ENCODE assay signal across 8 cellular contexts in the genomic region with DNA sequence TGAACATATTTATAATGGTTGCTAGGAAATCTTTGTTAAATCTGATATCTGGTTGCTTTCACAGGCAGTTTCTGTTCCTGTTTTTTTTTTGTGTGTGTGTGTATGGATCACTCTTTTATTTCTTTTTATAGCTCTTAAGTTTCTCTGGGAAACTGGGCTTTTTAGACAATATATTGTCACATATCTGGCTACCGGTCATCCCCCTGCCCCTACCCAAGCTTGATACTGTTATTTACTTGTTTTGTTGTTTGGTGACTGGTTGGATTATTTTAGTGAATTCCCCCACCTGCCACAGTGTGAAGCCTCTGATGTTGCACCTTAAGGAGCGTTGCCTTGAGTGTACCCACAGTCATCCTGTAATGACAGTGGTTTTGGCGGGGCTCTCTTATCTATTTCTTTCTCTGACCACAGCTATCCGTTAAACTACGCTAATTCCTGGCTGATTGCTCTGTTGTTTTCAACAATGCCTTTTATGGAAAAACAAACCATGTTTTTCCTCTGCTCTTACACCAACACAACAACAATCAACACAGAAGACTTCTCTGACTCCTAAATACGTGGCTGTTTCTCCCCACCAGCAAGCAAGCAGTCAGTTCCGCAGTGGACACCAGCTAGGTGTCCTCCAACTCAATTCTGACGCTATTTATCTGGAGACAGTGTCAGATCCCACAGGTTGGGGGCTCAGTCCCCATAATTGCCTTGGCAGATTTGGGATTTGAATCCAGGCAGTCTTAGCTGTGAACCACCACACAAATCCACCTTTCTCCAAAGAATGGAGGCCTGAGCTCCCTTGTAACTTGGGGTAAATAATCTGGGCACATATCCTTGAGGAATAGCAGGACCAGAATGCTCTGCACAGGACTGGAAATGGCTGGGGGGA. TPM values are rescaled to one million over a fixed set of nuclear protein-coding genes. Genes with fewer than 3 reads are reported as not detected.
A peak's percentile ranks its signal among the peaks of the same experiment; 100 is the strongest.
DNase-seq lines count a peak whose midpoint lies in the region; ATAC-seq and TF ChIP-seq lines count a peak whose summit lies in the region.

No MANE protein-coding gene starts in this region.

- no peak for TF ChIP-seq POLR2A in body of pancreas (IDR thresholded peaks at IDR 0.05)

- peaks cover 23% of the 10 kb centered on the region for H3K4me1 ChIP-seq in body of pancreas

- TF ChIP-seq CTCF in body of pancreas (IDR thresholded peaks at IDR 0.05) = no peak

- H3K36me3 ChIP-seq in body of pancreas (replicated peaks in 1 of 2; ENCODE audit: insufficient read depth in 1 of 2, low read depth in 2 of 2) = no peaks in the 10 kb centered on the region

- intact Hi-C loops in activated naive CD4-positive, alpha-beta T cell treated with anti-CD3 and anti-CD28 coated beads for 36 hours (cut with micrococcal nuclease) = loop anchor here (5.0 kb wide), 1 partner anchor 313 kb away; no protein-coding TSS in a partner anchor
- intact Hi-C loops in body of pancreas (cut with DNase I) = no loop called here

- 72 to 86% methylated on average over 8 of the region's 8 CpGs for WGBS in body of pancreas, 2 donors

- CTCF ChIA-PET in activated naive CD4-positive, alpha-beta T cell treated with anti-CD3 and anti-CD28 coated beads for 36 hours (lab: Charles Lee) = interaction anchor here (0.9 to 9.1 kb wide), 9 partner anchors 11 to 348 kb away, joined by 3 to 68 read pairs (median 4); partner anchors contain the start of gene GNLY

- H3K4me1 Mint-ChIP-seq in activated naive CD4-positive, alpha-beta T cell treated with anti-CD3 and anti-CD28 coated beads, Interleukin-2, amount 50 U/mL, for 24 hours = peaks cover 30% of the 10 kb centered on the region
- peaks cover 18% of the 10 kb centered on the region for H3K4me1 Mint-ChIP-seq in activated naive CD4-positive, alpha-beta T cell treated with anti-CD3 and anti-CD28 coated beads for 36 hours (ENCODE audit: low read depth)
- peaks cover 51% of the 10 kb centered on the region for H3K4me1 Mint-ChIP-seq in stimulated activated effector memory CD8-positive, alpha-beta T cell treated with anti-CD3 and anti-CD28 coated beads, Interleukin-12 subunit alpha, Interleukin-12 subunit beta, amount 100 ng/mL, for 72 hours

- DNase-seq in activated naive CD4-positive, alpha-beta T cell treated with anti-CD3 and anti-CD28 coated beads for 36 hours = no peak
- DNase-seq in Jurkat, Clone E6-1 (ENCODE audit: low read depth, low spot score) = peak; percentile 42
- no peak for DNase-seq in body of pancreas
- DNase-seq in stimulated activated effector memory CD8-positive, alpha-beta T cell treated with anti-CD3 and anti-CD28 coated beads, Interleukin-12 subunit alpha, Interleukin-12 subunit beta, amount 100 ng/mL, for 72 hours (ENCODE audit: low spot score in 2 of 2) = no peak
- DNase-seq in HT-29 (ENCODE audit: low spot score) = no peak
- DNase-seq in NCI-H1048 (lab: John Stamatoyannopoulos, UW) = no peak
- no peak for DNase-seq in epidermal melanocyte (ENCODE audit: insufficient read length, low spot score)

- no peak overlapping the region for H3K4me3 ChIP-seq in Jurkat, Clone E6-1 (ENCODE audit: low read length)
- H3K4me3 ChIP-seq in body of pancreas = no peak overlapping the region

- H3K9me3 Mint-ChIP-seq in activated naive CD4-positive, alpha-beta T cell treated with anti-CD3 and anti-CD28 coated beads, Interleukin-2, amount 50 U/mL, for 24 hours = no peaks in the 10 kb centered on the region
- no peaks in the 10 kb centered on the region for H3K9me3 Mint-ChIP-seq in activated naive CD4-positive, alpha-beta T cell treated with anti-CD3 and anti-CD28 coated beads for 36 hours
- no peaks in the 10 kb centered on the region for H3K9me3 Mint-ChIP-seq in stimulated activated effector memory CD8-positive, alpha-beta T cell treated with anti-CD3 and anti-CD28 coated beads, Interleukin-12 subunit alpha, Interleukin-12 subunit beta, amount 100 ng/mL, for 72 hours

- H3K4me3 Mint-ChIP-seq in activated naive CD4-positive, alpha-beta T cell treated with anti-CD3 and anti-CD28 coated beads, Interleukin-2, amount 50 U/mL, for 24 hours = no peak overlapping the region
- H3K4me3 Mint-ChIP-seq in activated naive CD4-positive, alpha-beta T cell treated with anti-CD3 and anti-CD28 coated beads for 36 hours = no peak overlapping the region
- peak overlapping the region; percentile 47 for H3K4me3 Mint-ChIP-seq in stimulated activated effector memory CD8-positive, alpha-beta T cell treated with anti-CD3 and anti-CD28 coated beads, Interleukin-12 subunit alpha, Interleukin-12 subunit beta, amount 100 ng/mL, for 72 hours

- H3K27ac Mint-ChIP-seq in activated naive CD4-positive, alpha-beta T cell treated with anti-CD3 and anti-CD28 coated beads, Interleukin-2, amount 50 U/mL, for 24 hours = peak overlapping the region; percentile 52
- no peak overlapping the region for H3K27ac Mint-ChIP-seq in activated naive CD4-positive, alpha-beta T cell treated with anti-CD3 and anti-CD28 coated beads for 36 hours
- peak overlapping the region; percentile 90 for H3K27ac Mint-ChIP-seq in stimulated activated effector memory CD8-positive, alpha-beta T cell treated with anti-CD3 and anti-CD28 coated beads, Interleukin-12 subunit alpha, Interleukin-12 subunit beta, amount 100 ng/mL, for 72 hours

- no peaks in the 10 kb centered on the region for H3K9me3 ChIP-seq in body of pancreas

- H3K27ac ChIP-seq in body of pancreas = peak overlapping the region in 3 of 4 donors; percentile 15 to 74 (median 28)

- H3K27me3 ChIP-seq in body of pancreas = no peaks in the 10 kb centered on the region

- ATAC-seq in body of pancreas = no peak
- peak; percentile 72 for ATAC-seq in stimulated activated effector memory CD8-positive, alpha-beta T cell treated with anti-CD3 and anti-CD28 coated beads, Interleukin-12 subunit alpha, Interleukin-12 subunit beta, amount 100 ng/mL, for 72 hours

- H3K36me3 Mint-ChIP-seq in activated naive CD4-positive, alpha-beta T cell treated with anti-CD3 and anti-CD28 coated beads, Interleukin-2, amount 50 U/mL, for 24 hours = no peaks in the 10 kb centered on the region
- no peaks in the 10 kb centered on the region for H3K36me3 Mint-ChIP-seq in activated naive CD4-positive, alpha-beta T cell treated with anti-CD3 and anti-CD28 coated beads for 36 hours (ENCODE audit: low read depth)
- H3K36me3 Mint-ChIP-seq in stimulated activated effector memory CD8-positive, alpha-beta T cell treated with anti-CD3 and anti-CD28 coated beads, Interleukin-12 subunit alpha, Interleukin-12 subunit beta, amount 100 ng/mL, for 72 hours = peaks cover 5% of the 10 kb centered on the region

- H3K27me3 Mint-ChIP-seq in activated naive CD4-positive, alpha-beta T cell treated with anti-CD3 and anti-CD28 coated beads, Interleukin-2, amount 50 U/mL, for 24 hours = peaks cover 3% of the 10 kb centered on the region
- H3K27me3 Mint-ChIP-seq in activated naive CD4-positive, alpha-beta T cell treated with anti-CD3 and anti-CD28 coated beads for 36 hours (ENCODE audit: low read depth) = peaks cover 6% of the 10 kb centered on the region

RNA-seq across cellular contexts. Expression of gene GNLY, which starts 10.9 kb away (rescaled TPM):
- 1 to 10 TPM; 2.6 to 3.2 TPM for total RNA-seq in activated naive CD4-positive, alpha-beta T cell treated with anti-CD3 and anti-CD28 coated beads for 36 hours
- polyA plus RNA-seq in Jurkat, Clone E6-1 (2012; ENCODE audit: insufficient read depth, insufficient read length) = not detected
- total RNA-seq in body of pancreas = 1 to 10 TPM in 1 of 2 donors, not detected in 1; 5.6 TPM
- total RNA-seq in HT-29 (2014; rRNA removed; shearing (Covaris generic)) = not detected in 2 replicates

RNA-seq across cellular contexts. Expression of gene SFTPB, which starts 37.0 kb away (rescaled TPM):
- total RNA-seq in activated naive CD4-positive, alpha-beta T cell treated with anti-CD3 and anti-CD28 coated beads for 36 hours = not detected
- not detected for polyA plus RNA-seq in Jurkat, Clone E6-1 (2012; ENCODE audit: insufficient read depth, insufficient read length)
- not detected for total RNA-seq in body of pancreas
- not detected in 2 replicates for total RNA-seq in HT-29 (2014; rRNA removed; shearing (Covaris generic))

RNA-seq across cellular contexts. Expression of gene ATOH8, which starts 48.8 kb away (rescaled TPM):
- not detected for total RNA-seq in activated naive CD4-positive, alpha-beta T cell treated with anti-CD3 and anti-CD28 coated beads for 36 hours
- not detected for polyA plus RNA-seq in Jurkat, Clone E6-1 (2012; ENCODE audit: insufficient read depth, insufficient read length)
- total RNA-seq in body of pancreas = 10 to 100 TPM; 12.9 to 14.5 TPM
- total RNA-seq in HT-29 (2014; rRNA removed; shearing (Covaris generic)) = 1.0 and 2.3 TPM in 2 replicates
